Comparison of ENCODE assay signal across 1 cellular context in the genomic region with DNA sequence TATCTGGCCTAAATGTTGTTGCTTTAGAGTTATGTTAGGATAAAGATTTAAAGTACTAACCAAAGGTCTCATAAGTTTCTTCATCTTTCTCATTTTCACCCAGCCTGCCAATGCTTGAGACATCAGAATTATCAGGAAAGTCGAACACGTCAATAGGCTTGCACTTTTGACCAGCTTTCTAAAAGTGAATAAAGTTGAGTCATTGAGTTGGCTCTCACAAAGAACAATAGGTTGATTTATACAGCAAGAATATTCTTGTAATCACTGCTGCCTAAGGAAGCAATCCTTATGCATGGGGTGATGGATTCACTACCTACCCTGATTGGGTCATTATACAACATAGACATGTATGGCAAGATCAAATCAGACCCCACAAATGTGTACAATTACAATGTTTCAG.
A peak's percentile ranks its signal among the peaks of the same experiment; 100 is the strongest.
TF ChIP-seq lines count a peak whose summit lies in the region.

No MANE protein-coding gene starts in this region.

TF ChIP-seq in HepG2, 621 proteins besides CTCF, POLR2A, EP300 and RAD21 (continued from another document):
- TF ChIP-seq, protein P1, sequence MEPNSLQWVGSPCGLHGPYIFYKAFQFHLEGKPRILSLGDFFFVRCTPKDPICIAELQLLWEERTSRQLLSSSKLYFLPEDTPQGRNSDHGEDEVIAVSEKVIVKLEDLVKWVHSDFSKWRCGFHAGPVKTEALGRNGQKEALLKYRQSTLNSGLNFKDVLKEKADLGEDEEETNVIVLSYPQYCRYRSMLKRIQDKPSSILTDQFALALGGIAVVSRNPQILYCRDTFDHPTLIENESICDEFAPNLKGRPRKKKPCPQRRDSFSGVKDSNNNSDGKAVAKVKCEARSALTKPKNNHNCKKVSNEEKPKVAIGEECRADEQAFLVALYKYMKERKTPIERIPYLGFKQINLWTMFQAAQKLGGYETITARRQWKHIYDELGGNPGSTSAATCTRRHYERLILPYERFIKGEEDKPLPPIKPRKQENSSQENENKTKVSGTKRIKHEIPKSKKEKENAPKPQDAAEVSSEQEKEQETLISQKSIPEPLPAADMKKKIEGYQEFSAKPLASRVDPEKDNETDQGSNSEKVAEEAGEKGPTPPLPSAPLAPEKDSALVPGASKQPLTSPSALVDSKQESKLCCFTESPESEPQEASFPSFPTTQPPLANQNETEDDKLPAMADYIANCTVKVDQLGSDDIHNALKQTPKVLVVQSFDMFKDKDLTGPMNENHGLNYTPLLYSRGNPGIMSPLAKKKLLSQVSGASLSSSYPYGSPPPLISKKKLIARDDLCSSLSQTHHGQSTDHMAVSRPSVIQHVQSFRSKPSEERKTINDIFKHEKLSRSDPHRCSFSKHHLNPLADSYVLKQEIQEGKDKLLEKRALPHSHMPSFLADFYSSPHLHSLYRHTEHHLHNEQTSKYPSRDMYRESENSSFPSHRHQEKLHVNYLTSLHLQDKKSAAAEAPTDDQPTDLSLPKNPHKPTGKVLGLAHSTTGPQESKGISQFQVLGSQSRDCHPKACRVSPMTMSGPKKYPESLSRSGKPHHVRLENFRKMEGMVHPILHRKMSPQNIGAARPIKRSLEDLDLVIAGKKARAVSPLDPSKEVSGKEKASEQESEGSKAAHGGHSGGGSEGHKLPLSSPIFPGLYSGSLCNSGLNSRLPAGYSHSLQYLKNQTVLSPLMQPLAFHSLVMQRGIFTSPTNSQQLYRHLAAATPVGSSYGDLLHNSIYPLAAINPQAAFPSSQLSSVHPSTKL (CRISPR knock-in tag; IDR thresholded peaks at IDR 0.05): peak; percentile 48; the same call in 1 of the 2 replicates
- TF ChIP-seq ZNF567 (CRISPR knock-in tag; IDR thresholded peaks at IDR 0.05; ENCODE audit: borderline replicate concordance): no peak
- TF ChIP-seq GATAD2A (CRISPR knock-in tag; IDR thresholded peaks at IDR 0.05): 0 out of 2 replicates have a peak, but pooled peaks have one; percentile 27
- peak; percentile 67; the same call in 1 of the 2 replicates for TF ChIP-seq SOX5 (CRISPR knock-in tag; IDR thresholded peaks at IDR 0.05; ENCODE audit: borderline replicate concordance)
- TF ChIP-seq CEBPB (IDR thresholded peaks at IDR 0.05; ENCODE audit: borderline replicate concordance, low read depth, low read length): 0 out of 2 replicates have a peak, but pooled peaks have one; percentile 7
- TF ChIP-seq, protein P2, sequence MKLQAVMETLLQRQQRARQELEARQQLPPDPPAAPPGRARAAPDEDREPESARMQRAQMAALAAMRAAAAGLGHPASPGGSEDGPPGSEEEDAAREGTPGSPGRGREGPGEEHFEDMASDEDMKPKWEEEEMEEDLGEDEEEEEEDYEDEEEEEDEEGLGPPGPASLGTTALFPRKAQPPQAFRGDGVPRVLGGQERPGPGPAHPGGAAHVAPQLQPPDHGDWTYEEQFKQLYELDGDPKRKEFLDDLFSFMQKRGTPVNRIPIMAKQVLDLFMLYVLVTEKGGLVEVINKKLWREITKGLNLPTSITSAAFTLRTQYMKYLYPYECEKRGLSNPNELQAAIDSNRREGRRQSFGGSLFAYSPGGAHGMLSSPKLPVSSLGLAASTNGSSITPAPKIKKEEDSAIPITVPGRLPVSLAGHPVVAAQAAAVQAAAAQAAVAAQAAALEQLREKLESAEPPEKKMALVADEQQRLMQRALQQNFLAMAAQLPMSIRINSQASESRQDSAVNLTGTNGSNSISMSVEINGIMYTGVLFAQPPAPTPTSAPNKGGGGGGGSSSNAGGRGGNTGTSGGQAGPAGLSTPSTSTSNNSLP (IDR thresholded peaks at IDR 0.05; ENCODE audit: low read depth, low read length): peak; percentile 47
- peak; percentile 52 for TF ChIP-seq RARA (CRISPR knock-in tag; IDR thresholded peaks at IDR 0.05)
- TF ChIP-seq FOSL2 (CRISPR knock-in tag; IDR thresholded peaks at IDR 0.05): peak; percentile 51; the same call in 1 of the 2 replicates
- TF ChIP-seq RCOR2 (CRISPR knock-in tag; IDR thresholded peaks at IDR 0.05): 0 out of 2 replicates have a peak, but pooled peaks have one; percentile 28
- no peak for TF ChIP-seq SOX6 (IDR thresholded peaks at IDR 0.05)
- TF ChIP-seq SOX6 (CRISPR knock-in tag; IDR thresholded peaks at IDR 0.05): peak; percentile 55; the same call in 1 of the 2 replicates
- TF ChIP-seq JUND (CRISPR knock-in tag; IDR thresholded peaks at IDR 0.05): no peak
